ENCODE assay signal across 8 cellular contexts in the genomic region with DNA sequence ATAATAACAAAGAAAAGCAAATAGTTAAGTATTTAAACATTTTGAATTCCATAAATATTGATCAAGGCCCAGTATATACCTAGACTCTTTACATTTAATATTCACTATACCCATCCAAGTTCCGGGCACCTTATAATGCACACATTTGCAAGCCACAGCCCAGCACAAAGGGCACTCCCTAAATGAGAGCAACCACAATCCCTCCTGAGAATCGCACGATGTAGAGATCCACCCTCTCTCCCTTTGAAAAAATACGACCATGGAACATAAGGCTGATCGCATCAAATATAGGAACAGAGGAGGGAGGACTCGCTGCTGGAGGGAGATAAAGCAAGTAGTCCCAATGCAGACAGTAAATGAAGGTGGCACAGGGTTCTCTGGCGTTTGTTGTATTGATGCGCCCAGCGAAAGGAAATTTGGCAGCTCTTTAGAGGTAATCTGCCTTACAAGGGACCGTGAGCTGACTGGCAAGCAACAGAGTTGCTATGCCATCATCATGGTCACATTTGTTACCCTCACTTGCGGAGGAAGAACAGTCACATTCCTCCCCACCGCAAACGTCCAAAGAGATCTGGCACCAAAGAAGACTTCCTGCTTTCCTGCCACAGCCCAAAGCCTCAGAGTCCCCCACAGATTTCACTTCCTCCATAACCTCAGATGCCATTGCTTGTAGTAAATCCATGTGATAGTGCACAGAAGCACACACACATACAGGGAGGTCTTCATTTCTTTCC. TPM values are rescaled to one million over a fixed set of nuclear protein-coding genes. Genes with fewer than 3 reads are reported as not detected.
DNase-seq lines count a peak whose midpoint lies in the region; ATAC-seq and TF ChIP-seq lines count a peak whose summit lies in the region.

No MANE protein-coding gene starts in this region.

- DNase-seq in Right ventricle myocardium inferior (ENCODE audit: missing footprints) (no peak), cardiac septum (ENCODE audit: low spot score) (no peak), Peyer's patch (peak in 2 of 3 donors; percentile 72 to 80), memory B cell (ENCODE audit: low spot score in 2 of 2) (peak; percentile 27 to 53), NCI-H1436 (lab: John Stamatoyannopoulos, UW) (no peak), nephron progenitor cell (no peak), mesenteric fat pad (ENCODE audit: low spot score) (no peak)

- no peaks in the 10 kb centered on the region for H3K27me3 ChIP-seq in Peyer's patch

- H3K27ac Mint-ChIP-seq in memory B cell (peak overlapping the region; percentile 68), nephron progenitor cell (no peak overlapping the region)

- H3K36me3 ChIP-seq in Peyer's patch, result no peaks in the 10 kb centered on the region

- intact Hi-C loops in Right ventricle myocardium inferior (cut with DNase I), result no loop called here
- intact Hi-C loops in cardiac septum (cut with DNase I), result no loop called here

- H3K4me1 ChIP-seq in Peyer's patch, result no peaks in the 10 kb centered on the region

- H3K36me3 Mint-ChIP-seq in memory B cell (no peaks in the 10 kb centered on the region), nephron progenitor cell (ENCODE audit: low read depth) (no peaks in the 10 kb centered on the region)

- ATAC-seq in Right ventricle myocardium inferior, result peak; percentile 54
- ATAC-seq in HG02938 (IDR thresholded peaks at IDR 0.05; ENCODE audit: unreplicated experiment), result peak; percentile 74
- peak; percentile 95 for ATAC-seq in memory B cell (ENCODE audit: low read depth)

- TF ChIP-seq POLR2A in Peyer's patch (IDR thresholded peaks at IDR 0.05), result no peak

- TF ChIP-seq CTCF in Peyer's patch (IDR thresholded peaks at IDR 0.05) (no peak), nephron progenitor cell (IDR thresholded peaks at IDR 0.05) (no peak)

- H3K9me3 Mint-ChIP-seq in memory B cell (no peaks in the 10 kb centered on the region), nephron progenitor cell (no peaks in the 10 kb centered on the region)

- H3K9me3 ChIP-seq in Peyer's patch, result no peaks in the 10 kb centered on the region

- peaks cover 16% of the 10 kb centered on the region for H3K4me1 Mint-ChIP-seq in memory B cell
- H3K4me1 Mint-ChIP-seq in nephron progenitor cell, result peaks cover 12% of the 10 kb centered on the region

- H3K27me3 Mint-ChIP-seq in memory B cell, result peaks cover 1% of the 10 kb centered on the region
- H3K27me3 Mint-ChIP-seq in nephron progenitor cell (ENCODE audit: low read depth, poor library complexity), result peaks cover 11% of the 10 kb centered on the region

- H3K27ac ChIP-seq in Peyer's patch, result no peak overlapping the region

- peak overlapping the region; percentile 2 for H3K4me3 Mint-ChIP-seq in memory B cell
- no peak overlapping the region for H3K4me3 Mint-ChIP-seq in nephron progenitor cell

- no peak overlapping the region for H3K4me3 ChIP-seq in Peyer's patch

RNA-seq across cellular contexts. Expression of gene TAS2R40, which starts 16.1 kb away (rescaled TPM):
- total RNA-seq in Right ventricle myocardium inferior (not detected), cardiac septum (not detected), Peyer's patch (not detected), mesenteric fat pad (not detected)

RNA-seq across cellular contexts. Expression of gene TAS2R39, which starts 22.5 kb away (rescaled TPM):
- total RNA-seq in Right ventricle myocardium inferior (not detected), cardiac septum (not detected), Peyer's patch (not detected), mesenteric fat pad (not detected)

RNA-seq across cellular contexts. Expression of gene GSTK1, which starts 57.5 kb away (rescaled TPM):
- total RNA-seq in Right ventricle myocardium inferior (278 TPM), cardiac septum (208 TPM), Peyer's patch (100 to 1,000 TPM; 202 to 580 (median 484) TPM), mesenteric fat pad (177 TPM)

Comparison
In these comparisons a context has a peak if more than half of its experiments do, and no peak if none do; other contexts are left out.
1. DNase-seq: peak in Peyer's patch (2 of 3) and memory B cell (2 of 2); none in Right ventricle myocardium inferior (single experiment), cardiac septum (single experiment), NCI-H1436 (single experiment), nephron progenitor cell (single experiment) and mesenteric fat pad (single experiment).
2. Peak in every context shown above with its lines, with median percentiles within 50 percentile points of each other: ATAC-seq.